ENCODE assay signal across 1 cellular context in the genomic region with DNA sequence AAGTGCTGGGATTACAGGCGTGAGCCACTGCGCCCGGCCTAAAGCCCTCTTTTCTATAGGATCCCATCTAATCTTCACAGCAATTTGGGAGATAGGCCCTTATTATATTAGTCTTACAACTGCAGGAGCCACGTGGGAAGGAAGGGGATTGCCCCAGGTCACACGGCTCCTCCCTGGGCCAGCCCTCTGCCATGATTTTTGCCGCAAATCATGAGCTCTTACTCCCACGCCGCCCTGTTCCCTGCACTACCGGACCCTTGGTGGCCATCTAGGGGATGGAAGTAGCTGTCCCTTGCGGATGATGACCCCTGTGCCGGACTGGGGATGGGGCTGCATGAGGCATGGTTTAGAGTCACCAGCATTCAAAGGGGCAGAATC.
TF ChIP-seq lines count a peak whose summit lies in the region.

No MANE protein-coding gene starts in this region.

TF ChIP-seq in A549, 52 proteins besides CTCF, POLR2A, EP300 and RAD21 (continued from another document):
- TF ChIP-seq, protein P1, sequence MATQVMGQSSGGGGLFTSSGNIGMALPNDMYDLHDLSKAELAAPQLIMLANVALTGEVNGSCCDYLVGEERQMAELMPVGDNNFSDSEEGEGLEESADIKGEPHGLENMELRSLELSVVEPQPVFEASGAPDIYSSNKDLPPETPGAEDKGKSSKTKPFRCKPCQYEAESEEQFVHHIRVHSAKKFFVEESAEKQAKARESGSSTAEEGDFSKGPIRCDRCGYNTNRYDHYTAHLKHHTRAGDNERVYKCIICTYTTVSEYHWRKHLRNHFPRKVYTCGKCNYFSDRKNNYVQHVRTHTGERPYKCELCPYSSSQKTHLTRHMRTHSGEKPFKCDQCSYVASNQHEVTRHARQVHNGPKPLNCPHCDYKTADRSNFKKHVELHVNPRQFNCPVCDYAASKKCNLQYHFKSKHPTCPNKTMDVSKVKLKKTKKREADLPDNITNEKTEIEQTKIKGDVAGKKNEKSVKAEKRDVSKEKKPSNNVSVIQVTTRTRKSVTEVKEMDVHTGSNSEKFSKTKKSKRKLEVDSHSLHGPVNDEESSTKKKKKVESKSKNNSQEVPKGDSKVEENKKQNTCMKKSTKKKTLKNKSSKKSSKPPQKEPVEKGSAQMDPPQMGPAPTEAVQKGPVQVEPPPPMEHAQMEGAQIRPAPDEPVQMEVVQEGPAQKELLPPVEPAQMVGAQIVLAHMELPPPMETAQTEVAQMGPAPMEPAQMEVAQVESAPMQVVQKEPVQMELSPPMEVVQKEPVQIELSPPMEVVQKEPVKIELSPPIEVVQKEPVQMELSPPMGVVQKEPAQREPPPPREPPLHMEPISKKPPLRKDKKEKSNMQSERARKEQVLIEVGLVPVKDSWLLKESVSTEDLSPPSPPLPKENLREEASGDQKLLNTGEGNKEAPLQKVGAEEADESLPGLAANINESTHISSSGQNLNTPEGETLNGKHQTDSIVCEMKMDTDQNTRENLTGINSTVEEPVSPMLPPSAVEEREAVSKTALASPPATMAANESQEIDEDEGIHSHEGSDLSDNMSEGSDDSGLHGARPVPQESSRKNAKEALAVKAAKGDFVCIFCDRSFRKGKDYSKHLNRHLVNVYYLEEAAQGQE (IDR thresholded peaks at IDR 0.05), result no peak
- TF ChIP-seq MAZ (IDR thresholded peaks at IDR 0.05; ENCODE audit: borderline replicate concordance, low read depth, low read length), result no peak
- TF ChIP-seq CHD4 (IDR thresholded peaks at IDR 0.05; ENCODE audit: borderline replicate concordance), result no peak
- TF ChIP-seq, protein P2, sequence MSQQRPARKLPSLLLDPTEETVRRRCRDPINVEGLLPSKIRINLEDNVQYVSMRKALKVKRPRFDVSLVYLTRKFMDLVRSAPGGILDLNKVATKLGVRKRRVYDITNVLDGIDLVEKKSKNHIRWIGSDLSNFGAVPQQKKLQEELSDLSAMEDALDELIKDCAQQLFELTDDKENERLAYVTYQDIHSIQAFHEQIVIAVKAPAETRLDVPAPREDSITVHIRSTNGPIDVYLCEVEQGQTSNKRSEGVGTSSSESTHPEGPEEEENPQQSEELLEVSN (IDR thresholded peaks at IDR 0.05; ENCODE audit: borderline replicate concordance, low read depth), result no peak
- no peak for TF ChIP-seq KDM1A (IDR thresholded peaks at IDR 0.05; ENCODE audit: low read depth)
- no peak for TF ChIP-seq EHMT2 (IDR thresholded peaks at IDR 0.05; ENCODE audit: low read depth)
- no peak for TF ChIP-seq FOXS1 (CRISPR knock-in tag; IDR thresholded peaks at IDR 0.05)
- no peak for TF ChIP-seq CEBPB (IDR thresholded peaks at IDR 0.05)
- TF ChIP-seq, protein P3, sequence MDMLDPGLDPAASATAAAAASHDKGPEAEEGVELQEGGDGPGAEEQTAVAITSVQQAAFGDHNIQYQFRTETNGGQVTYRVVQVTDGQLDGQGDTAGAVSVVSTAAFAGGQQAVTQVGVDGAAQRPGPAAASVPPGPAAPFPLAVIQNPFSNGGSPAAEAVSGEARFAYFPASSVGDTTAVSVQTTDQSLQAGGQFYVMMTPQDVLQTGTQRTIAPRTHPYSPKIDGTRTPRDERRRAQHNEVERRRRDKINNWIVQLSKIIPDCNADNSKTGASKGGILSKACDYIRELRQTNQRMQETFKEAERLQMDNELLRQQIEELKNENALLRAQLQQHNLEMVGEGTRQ (IDR thresholded peaks at IDR 0.05), result no peak
- TF ChIP-seq, protein P4, sequence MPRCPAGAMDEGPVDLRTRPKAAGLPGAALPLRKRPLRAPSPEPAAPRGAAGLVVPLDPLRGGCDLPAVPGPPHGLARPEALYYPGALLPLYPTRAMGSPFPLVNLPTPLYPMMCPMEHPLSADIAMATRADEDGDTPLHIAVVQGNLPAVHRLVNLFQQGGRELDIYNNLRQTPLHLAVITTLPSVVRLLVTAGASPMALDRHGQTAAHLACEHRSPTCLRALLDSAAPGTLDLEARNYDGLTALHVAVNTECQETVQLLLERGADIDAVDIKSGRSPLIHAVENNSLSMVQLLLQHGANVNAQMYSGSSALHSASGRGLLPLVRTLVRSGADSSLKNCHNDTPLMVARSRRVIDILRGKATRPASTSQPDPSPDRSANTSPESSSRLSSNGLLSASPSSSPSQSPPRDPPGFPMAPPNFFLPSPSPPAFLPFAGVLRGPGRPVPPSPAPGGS (IDR thresholded peaks at IDR 0.05), result no peak
- TF ChIP-seq CBX2 (IDR thresholded peaks at IDR 0.05; ENCODE audit: borderline replicate concordance, low read depth), result no peak
- TF ChIP-seq, protein P5, sequence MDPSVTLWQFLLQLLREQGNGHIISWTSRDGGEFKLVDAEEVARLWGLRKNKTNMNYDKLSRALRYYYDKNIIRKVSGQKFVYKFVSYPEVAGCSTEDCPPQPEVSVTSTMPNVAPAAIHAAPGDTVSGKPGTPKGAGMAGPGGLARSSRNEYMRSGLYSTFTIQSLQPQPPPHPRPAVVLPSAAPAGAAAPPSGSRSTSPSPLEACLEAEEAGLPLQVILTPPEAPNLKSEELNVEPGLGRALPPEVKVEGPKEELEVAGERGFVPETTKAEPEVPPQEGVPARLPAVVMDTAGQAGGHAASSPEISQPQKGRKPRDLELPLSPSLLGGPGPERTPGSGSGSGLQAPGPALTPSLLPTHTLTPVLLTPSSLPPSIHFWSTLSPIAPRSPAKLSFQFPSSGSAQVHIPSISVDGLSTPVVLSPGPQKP (IDR thresholded peaks at IDR 0.05; ENCODE audit: low read depth, low read length), result no peak
- TF ChIP-seq HOXA7 (CRISPR knock-in tag; IDR thresholded peaks at IDR 0.05), result no peak
- TF ChIP-seq PHF8 (IDR thresholded peaks at IDR 0.05; ENCODE audit: borderline replicate concordance, low read depth), result no peak
